ENCODE assay signal across 3 cellular contexts in genomic region chrX:131025336-131025735, GRCh38.
TF ChIP-seq lines count a peak whose summit lies in the region.

No MANE protein-coding gene starts in this region.

TF ChIP-seq in A549, 52 proteins besides CTCF, POLR2A, EP300 and RAD21:
- TF ChIP-seq HOXB5 (CRISPR knock-in tag; IDR thresholded peaks at IDR 0.05) (no peak), FOSL2 (IDR thresholded peaks at IDR 0.05) (no peak), FOSL2 (CRISPR knock-in tag; IDR thresholded peaks at IDR 0.05) (0 out of 2 replicates have a peak, but pooled peaks have one; percentile 28)

TF ChIP-seq in IMR-90, 13 proteins besides CTCF, POLR2A, EP300 and RAD21:
- TF ChIP-seq FOS (IDR thresholded peaks at IDR 0.05; ENCODE audit: low read depth, low read length) (no peak), RFX5 (IDR thresholded peaks at IDR 0.05; ENCODE audit: low read depth, low read length) (no peak), NFE2L2 (IDR thresholded peaks at IDR 0.05; ENCODE audit: low read depth, low read length) (0 out of 2 replicates have a peak, but pooled peaks have one; percentile 19)

TF ChIP-seq in K562, 482 proteins besides CTCF, POLR2A, EP300 and RAD21:
- TF ChIP-seq BACH1 (tag; IDR thresholded peaks at IDR 0.05) (no peak), ZNF655 (CRISPR knock-in tag; IDR thresholded peaks at IDR 0.05) (no peak), PHB (CRISPR knock-in tag; IDR thresholded peaks at IDR 0.05) (no peak), NKRF (IDR thresholded peaks at IDR 0.05; ENCODE audit: borderline replicate concordance) (no peak), PCBP2 (IDR thresholded peaks at IDR 0.05; ENCODE audit: low read depth, low read length, poor library complexity, severe bottlenecking) (no peak), MAFG (tag; conservative IDR thresholded peaks at IDR 0.05) (0 out of 2 replicates have a peak, but pooled peaks have one; percentile 8), SIX5 (IDR thresholded peaks at IDR 0.05; ENCODE audit: borderline replicate concordance in 1 of 2, insufficient read depth in 1 of 2, low read depth in 1 of 2, low read length in 2 of 2) (no peak)
